ENCODE assay signal across 23 cellular contexts in genomic region chr17:8518858-8519257, GRCh38.
"Had no signal": no experiment of that assay in that cellular context is flagged by ENCODE, and none has a peak within 500 bp of the region (broad histone marks: within the 10 kb centered on the region; RNA-seq: fewer than 3 reads in every experiment).

No MANE protein-coding gene starts in this region.

- H3K4me3 ChIP-seq: dorsolateral prefrontal cortex, esophagus squamous epithelium, lung, prostate gland, right atrium auricular region, skin epidermis, suprapubic skin, thyroid gland had no signal

- H2AFZ ChIP-seq: parathyroid adenoma had no signal

- H3K36me3 ChIP-seq: neutrophil, prostate gland had no signal

- H3K9ac ChIP-seq: parathyroid adenoma had no signal

- H3K27me3 ChIP-seq: dorsolateral prefrontal cortex, esophagus squamous epithelium, neutrophil, right atrium auricular region, suprapubic skin, thyroid gland had no signal

- DNase-seq: dorsolateral prefrontal cortex; effector CD4-positive, alpha-beta T cell; esophagus squamous epithelium; kidney; naive B cell; stimulated activated CD4-positive, alpha-beta T cell treated with anti-CD3 and anti-CD28 coated beads, Interleukin-12 subunit alpha, Interleukin-12 subunit beta, amount 100 ng/mL, for 4 hours; stimulated activated CD4-positive, alpha-beta T cell treated with anti-CD3 and anti-CD28 coated beads, Interleukin-1b, Interleukin-23, amount 100 ng/mL, for 48 hours; stimulated activated CD4-positive, alpha-beta T cell treated with anti-CD3 and anti-CD28 coated beads, Interleukin-4, amount 100 ng/mL, for 1 hour; stimulated activated CD8-positive, alpha-beta memory T cell treated with anti-CD3 and anti-CD28 coated beads, Interleukin-4, amount 100 ng/mL, for 48 hours; stimulated activated naive CD4-positive, alpha-beta T cell; stimulated activated naive CD8-positive, alpha-beta T cell treated with anti-CD3 and anti-CD28 coated beads, Interleukin-15, amount 100 ng/mL, for 72 hours; thyroid gland had no signal

- H3K4me1 ChIP-seq: esophagus squamous epithelium, parathyroid adenoma, prostate gland, right atrium auricular region, suprapubic skin, thyroid gland had no signal

- H3K79me2 ChIP-seq: parathyroid adenoma had no signal

- ATAC-seq: left lobe of liver; natural killer cell treated with Interleukin-12 subunit alpha and Interleukin-12 subunit beta and Interleukin-15 and Interleukin-18, amount 100 ng/mL, for 72 hours; stimulated activated naive CD8-positive, alpha-beta T cell treated with anti-CD3 and anti-CD28 coated beads, Interleukin-15, amount 100 ng/mL, for 72 hours had no signal

- H3K9me3 ChIP-seq: esophagus squamous epithelium, neutrophil, prostate gland, right atrium auricular region, suprapubic skin, thyroid gland had no signal

- H3K27ac ChIP-seq: dorsolateral prefrontal cortex, esophagus squamous epithelium, neutrophil, parathyroid adenoma, prostate gland, right atrium auricular region, skin epidermis, suprapubic skin, thyroid gland had no signal

- FAIRE-seq: colon, frontal cortex, kidney had no signal
